1 cellular context compared by ENCODE assay signal in genomic region chr12:6701078-6701768, GRCh38.
TF ChIP-seq lines count a peak whose summit lies in the region.

No MANE protein-coding gene starts in this region.

TF ChIP-seq in K562, 482 proteins besides CTCF, POLR2A, EP300 and RAD21:
- no peak for TF ChIP-seq SRSF7 (optimal IDR thresholded peaks at IDR 0.05; ENCODE audit: low read depth, low read length)
- TF ChIP-seq BCL6 (CRISPR knock-in tag; IDR thresholded peaks at IDR 0.05), result no peak
- TF ChIP-seq KDM1A (IDR thresholded peaks at IDR 0.05), result peak; percentile 21 to 40; a peak in 1 of 4 replicates
- TF ChIP-seq KLF10 (CRISPR knock-in tag; IDR thresholded peaks at IDR 0.05), result no peak
- TF ChIP-seq RBM25 (IDR thresholded peaks at IDR 0.05; ENCODE audit: low read depth, low read length, severe bottlenecking), result peak; percentile 86
- TF ChIP-seq FUS (optimal IDR thresholded peaks at IDR 0.05; ENCODE audit: low read depth, low read length), result no peak
- no peak for TF ChIP-seq PRDM10 (IDR thresholded peaks at IDR 0.05; ENCODE audit: partially characterized antibody)
- no peak for TF ChIP-seq TCF15 (CRISPR knock-in tag; IDR thresholded peaks at IDR 0.05)
- TF ChIP-seq ATF3 (IDR thresholded peaks at IDR 0.05), result 0 out of 2 replicates have a peak, but pooled peaks have one; percentile 17
- no peak for TF ChIP-seq ATF3 (CRISPR knock-in tag; conservative IDR thresholded peaks at IDR 0.05)
- TF ChIP-seq ATF2 (CRISPR knock-in tag; IDR thresholded peaks at IDR 0.05), result no peak
- TF ChIP-seq FIP1L1 (IDR thresholded peaks at IDR 0.05; ENCODE audit: low read depth, low read length, poor library complexity, severe bottlenecking), result no peak
- no peak for TF ChIP-seq SMAD3 (CRISPR knock-in tag; conservative IDR thresholded peaks at IDR 0.05)
- no peak for TF ChIP-seq ZBTB43 (CRISPR knock-in tag; IDR thresholded peaks at IDR 0.05)
